In genomic region chr12:75954076-75954475, GRCh38 we compare ENCODE assay signal across 8 cellular contexts.
DNase-seq lines count a peak whose midpoint lies in the region; ATAC-seq, FAIRE-seq and TF ChIP-seq lines count a peak whose summit lies in the region.

No MANE protein-coding gene starts in this region.

- TF ChIP-seq CTCF in cardiac fibroblast (IDR thresholded peaks at IDR 0.05; ENCODE audit: low read depth, low read length) (no peak), lower lobe of right lung (IDR thresholded peaks at IDR 0.05) (no peak)

- no peak for TF ChIP-seq POLR2A in GM12892 (IDR thresholded peaks at IDR 0.05; ENCODE audit: low read depth, low read length)

- no peaks in the 10 kb centered on the region for H3K27me3 ChIP-seq in HUES64 (ENCODE audit: insufficient read depth, low read length)
- no peaks in the 10 kb centered on the region for H3K27me3 ChIP-seq in lower lobe of right lung (ENCODE audit: low read depth)

- DNase-seq in AG08396 (ENCODE audit: low spot score): peak; percentile 82
- peak; percentile 94 to 98 for DNase-seq in cardiac fibroblast (ENCODE audit: low read depth in 2 of 2)
- DNase-seq in lower lobe of right lung: no peak
- DNase-seq in NCI-H526 treated with DMSO at 0.1 percent for 48 hours (lab: John Stamatoyannopoulos, UW): no peak
- no peak for DNase-seq in activated CD4-positive, alpha-beta T cell treated with anti-CD3 and anti-CD28 coated beads, Interleukin-2, amount 50 U/mL, for 4 hours
- no peak for DNase-seq in GM12892 (ENCODE audit: insufficient read length)
- no peak for DNase-seq in NCI-H187 (lab: John Stamatoyannopoulos, UW)

- H3K27ac ChIP-seq in HUES64 (ENCODE audit: low read depth, low read length): peak overlapping the region; percentile 61; the same call in 1 of the 2 replicates
- H3K27ac ChIP-seq in lower lobe of right lung: no peak overlapping the region

- no peak overlapping the region for H3K9ac ChIP-seq in HUES64 (ENCODE audit: low read depth, low read length)

- no peak overlapping the region for H3K4me3 ChIP-seq in HUES64 (ENCODE audit: low read length)
- H3K4me3 ChIP-seq in cardiac fibroblast (replicated peaks in 1 of 2; ENCODE audit: low read depth in 2 of 2, low read length in 2 of 2): no peak overlapping the region
- no peak overlapping the region for H3K4me3 ChIP-seq in lower lobe of right lung

- 34% methylated on average over 3 of the region's 3 CpGs for WGBS in HUES64

- ATAC-seq in lower lobe of right lung: peak; percentile 58 to 60

- no peak for FAIRE-seq in GM12892 (lab: Jason Lieb, UNC)

- intact Hi-C loops in lower lobe of right lung (cut with DNase I): no loop called here

- H3K4me1 ChIP-seq in HUES64 (ENCODE audit: insufficient read depth, low read length) (peaks cover 45% of the 10 kb centered on the region), lower lobe of right lung (peaks cover 13% of the 10 kb centered on the region)

- H3K9me3 ChIP-seq in HUES64 (ENCODE audit: insufficient read depth, low read depth, low read length) (no peaks in the 10 kb centered on the region), lower lobe of right lung (no peaks in the 10 kb centered on the region)

- no peaks in the 10 kb centered on the region for H3K36me3 ChIP-seq in HUES64 (ENCODE audit: insufficient read depth, low read length)
- no peaks in the 10 kb centered on the region for H3K36me3 ChIP-seq in lower lobe of right lung

Comparison
In these comparisons a context has a peak if more than half of its experiments do, and no peak if none do; other contexts are left out.
1. DNase-seq: peak in AG08396 (single experiment) and cardiac fibroblast (2 of 2); none in lower lobe of right lung (single experiment), NCI-H526 treated with DMSO at 0.1 percent for 48 hours (single experiment), activated CD4-positive, alpha-beta T cell treated with anti-CD3 and anti-CD28 coated beads, Interleukin-2, amount 50 U/mL, for 4 hours (0 of 2), GM12892 (single experiment) and NCI-H187 (0 of 2).